ENCODE assay signal across 30 cellular contexts in the genomic region with DNA sequence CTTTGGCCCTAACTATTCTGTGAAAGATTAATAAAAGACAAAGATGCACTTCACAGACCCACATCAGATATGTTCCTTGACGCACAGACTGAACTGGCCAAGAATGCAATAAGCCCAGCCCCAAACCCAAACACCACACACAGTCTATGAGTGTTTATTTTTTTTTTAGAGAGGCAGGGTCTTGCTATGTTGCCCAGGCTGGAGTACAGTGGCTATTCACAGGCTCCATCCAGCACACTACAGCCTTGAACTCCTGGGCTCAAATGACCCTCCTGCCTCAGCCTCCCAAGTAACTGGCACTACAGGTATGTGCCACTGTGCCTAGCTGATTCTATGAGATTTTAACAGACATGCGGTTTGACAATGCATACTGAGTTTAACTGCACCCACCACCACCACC. TPM values are rescaled to one million over a fixed set of nuclear protein-coding genes. Genes with fewer than 3 reads are reported as not detected.
A peak's percentile ranks its signal among the peaks of the same experiment; 100 is the strongest.
DNase-seq lines count a peak whose midpoint lies in the region; ATAC-seq, FAIRE-seq and TF ChIP-seq lines count a peak whose summit lies in the region.
"Had no signal": no experiment of that assay in that cellular context is flagged by ENCODE, and none has a peak within 500 bp of the region (broad histone marks: within the 10 kb centered on the region; RNA-seq: fewer than 3 reads in every experiment).

No MANE protein-coding gene starts in this region.

- no peak overlapping the region for H2BK15ac ChIP-seq in neuronal stem cell (ENCODE audit: low read length)

- no peaks in the 10 kb centered on the region for H3K36me3 ChIP-seq in HEK293 (ENCODE audit: control insufficient read depth in 2 of 2, insufficient read depth in 1 of 2, low read length in 2 of 2)
- no peaks in the 10 kb centered on the region for H3K36me3 ChIP-seq in K562 (ENCODE audit: control insufficient read depth, insufficient read depth, low read length)
- no peaks in the 10 kb centered on the region for H3K36me3 ChIP-seq in neuronal stem cell (replicated peaks in 1 of 2; ENCODE audit: control insufficient read depth in 2 of 2, insufficient read depth in 2 of 2, low read length in 2 of 2)
- H3K36me3 ChIP-seq: BE2C, BLaER1 had no signal

- H4K20me1 ChIP-seq in K562 (replicated peaks; ENCODE audit: control insufficient read depth, insufficient read depth, low read length) = 0 out of 2 replicates have a peak, but pooled peaks cover 5% of the 10 kb centered on the region
- H4K20me1 ChIP-seq: BLaER1 had no signal

- no peaks in the 10 kb centered on the region for H3K79me1 ChIP-seq in neuronal stem cell (ENCODE audit: low read depth, low read length)

- no peak for TF ChIP-seq RAD21 in K562 (CRISPR knock-in tag; conservative IDR thresholded peaks at IDR 0.05 in 1 of 2, IDR thresholded peaks at IDR 0.05 in 1 of 2)

- no peak overlapping the region for H3K4me3 ChIP-seq in HEK293 (ENCODE audit: low read depth, low read length)
- H3K4me3 ChIP-seq in K562 = no peak overlapping the region
- no peak overlapping the region for H3K4me3 ChIP-seq in neuronal stem cell (ENCODE audit: low read length in 2 of 2)
- H3K4me3 ChIP-seq: BLaER1, GM12878 had no signal

- H3K4me2 ChIP-seq in K562 (ENCODE audit: insufficient read depth, low read length) = no peak overlapping the region
- H3K4me2 ChIP-seq in neuronal stem cell (ENCODE audit: insufficient read depth, low read length, poor library complexity, severe bottlenecking) = no peak overlapping the region
- H3K4me2 ChIP-seq: BLaER1 had no signal

- H3K9ac ChIP-seq in K562 (ENCODE audit: insufficient read depth in 1 of 2, low read depth in 2 of 2, low read length in 2 of 2) (no peak overlapping the region), neuronal stem cell (ENCODE audit: low read depth, low read length, poor library complexity) (no peak overlapping the region)
- H3K9ac ChIP-seq: BLaER1 had no signal

- DNase-seq in K562 (ENCODE audit: extremely low read depth in 1 of 4, low spot score in 3 of 4) = no peak
- DNase-seq in neuronal stem cell (ENCODE audit: low spot score) = no peak
- DNase-seq in activated naive CD4-positive, alpha-beta T cell treated with anti-CD3 and anti-CD28 coated beads for 36 hours = no peak
- no peak for DNase-seq in NCI-H2107 treated with DMSO at 0.1 percent for 48 hours (lab: John Stamatoyannopoulos, UW; ENCODE audit: unreplicated experiment)
- DNase-seq: 8988T; ACHN; BE2C; C1 segment of cervical spinal cord; CD4-positive, alpha-beta memory T cell; CD4-positive, CD25-positive, alpha-beta regulatory T cell; CD8-positive, alpha-beta memory T cell; COR-L47; DMS 273 treated with DMSO at 0.1 percent for 48 hours; DMS153; DMS53; DMS79; DND-41; EL; GDM1 had no signal

- H3K9me1 ChIP-seq in K562 (ENCODE audit: control insufficient read depth, insufficient read depth, low read length) = no peaks in the 10 kb centered on the region

- H3K4me1 ChIP-seq in HEK293 (ENCODE audit: control insufficient read depth, insufficient read depth, low read length) = peaks cover 3% of the 10 kb centered on the region; the same call in 1 of the 2 replicates
- H3K4me1 ChIP-seq in K562 (replicated peaks in 1 of 2; ENCODE audit: control insufficient read depth in 2 of 2, insufficient read depth in 2 of 2, low read length in 2 of 2) = peaks cover 23 to 36% of the 10 kb centered on the region in 2 experiments
- H3K4me1 ChIP-seq in neuronal stem cell (ENCODE audit: control insufficient read depth in 2 of 2, insufficient read depth in 1 of 2, low read depth in 1 of 2, low read length in 2 of 2) = no peaks in the 10 kb centered on the region
- H3K4me1 ChIP-seq: BLaER1 had no signal

- no peak overlapping the region for H2AK5ac ChIP-seq in neuronal stem cell (ENCODE audit: low read depth, low read length)

- H3K9me3 ChIP-seq in HEK293 (ENCODE audit: control insufficient read depth, insufficient read depth, low read depth, low read length) (no peaks in the 10 kb centered on the region), K562 (replicated peaks; ENCODE audit: control insufficient read depth, insufficient read depth, low read depth, low read length) (no peaks in the 10 kb centered on the region), neuronal stem cell (replicated peaks in 1 of 2; ENCODE audit: control insufficient read depth in 2 of 2, insufficient read depth in 1 of 2, low read depth in 1 of 2, low read length in 2 of 2) (no peaks in the 10 kb centered on the region)

- H3K27me3 ChIP-seq in K562 (ENCODE audit: control insufficient read depth in 2 of 2, insufficient read depth in 2 of 2, low read length in 2 of 2) (no peaks in the 10 kb centered on the region), neuronal stem cell (ENCODE audit: control insufficient read depth in 3 of 3, insufficient read depth in 3 of 3, low read depth in 1 of 3, low read length in 3 of 3) (peaks cover 0 to 2% (median 0%) of the 10 kb centered on the region in 3 experiments)
- H3K27me3 ChIP-seq: BLaER1 had no signal

- H2AFZ ChIP-seq in K562 (ENCODE audit: low read depth, low read length) (no peak overlapping the region), neuronal stem cell (ENCODE audit: low read length) (no peak overlapping the region)

- no peak overlapping the region for H3K23ac ChIP-seq in neuronal stem cell (ENCODE audit: low read depth, low read length, poor library complexity)

- H4K91ac ChIP-seq in neuronal stem cell (ENCODE audit: low read depth, low read length, poor library complexity) = no peak overlapping the region

- no peak overlapping the region for H3K14ac ChIP-seq in neuronal stem cell (ENCODE audit: low read length)

- no peak overlapping the region for H3K18ac ChIP-seq in neuronal stem cell (ENCODE audit: low read length)

- H3K4me1 Mint-ChIP-seq in activated naive CD4-positive, alpha-beta T cell treated with anti-CD3 and anti-CD28 coated beads for 36 hours (ENCODE audit: low read depth) = no peaks in the 10 kb centered on the region
- H3K4me1 Mint-ChIP-seq: CD14-positive monocyte; CD4-positive, CD25-positive, alpha-beta regulatory T cell; CD8-positive, alpha-beta memory T cell had no signal

- intact Hi-C loops in K562 (cut with micrococcal nuclease) = no loop called here
- intact Hi-C loops in activated naive CD4-positive, alpha-beta T cell treated with anti-CD3 and anti-CD28 coated beads for 36 hours (cut with micrococcal nuclease) = no loop called here

- TF ChIP-seq POLR2A in K562 (conservative IDR thresholded peaks at IDR 0.05) = no peak

- no peak overlapping the region for H3K27ac Mint-ChIP-seq in activated naive CD4-positive, alpha-beta T cell treated with anti-CD3 and anti-CD28 coated beads for 36 hours
- H3K27ac Mint-ChIP-seq: CD14-positive monocyte had no signal

- H3K27me3 Mint-ChIP-seq in activated naive CD4-positive, alpha-beta T cell treated with anti-CD3 and anti-CD28 coated beads for 36 hours (ENCODE audit: low read depth) = no peaks in the 10 kb centered on the region
- H3K27me3 Mint-ChIP-seq: CD4-positive, alpha-beta memory T cell had no signal

- CTCF ChIA-PET in HEK293 (lab: Yijun Ruan, JAX) (no interaction called here), K562 (lab: Yijun Ruan, JAX; ENCODE audit: low intra/inter-chr PET ratio) (no interaction called here)
- CTCF ChIA-PET in activated naive CD4-positive, alpha-beta T cell treated with anti-CD3 and anti-CD28 coated beads for 36 hours (lab: Charles Lee) = no interaction called here

- no TSS peak for BruUV-seq in K562 (replicated peaks; lab: Mats Ljungman, UMichigan)

- no peak overlapping the region for H3K4me3 Mint-ChIP-seq in activated naive CD4-positive, alpha-beta T cell treated with anti-CD3 and anti-CD28 coated beads for 36 hours
- H3K4me3 Mint-ChIP-seq: CD4-positive, alpha-beta memory T cell; CD4-positive, CD25-positive, alpha-beta regulatory T cell; CD8-positive, alpha-beta memory T cell had no signal

- no peak for TF ChIP-seq EP300 in K562 (IDR thresholded peaks at IDR 0.05; ENCODE audit: low read length)

- in situ Hi-C loops in K562 (cut with MboI) = no loop called here

- WGBS in K562 (ENCODE audit: insufficient coverage, low coverage, missing lambda C conversion rate) = 72% methylated on average over 2 of the region's 2 CpGs
- no CpG with 5 or more reads among the region's 2 CpGs for WGBS in neuronal stem cell (ENCODE audit: extremely low coverage in 2 of 2, insufficient read length in 2 of 2, insufficient replicate concordance in 1 of 2), 2 donors

- H2BK5ac ChIP-seq in neuronal stem cell (ENCODE audit: low read length) = no peak overlapping the region

- H2BK12ac ChIP-seq in neuronal stem cell (ENCODE audit: low read length) = no peak overlapping the region

- H3K36me3 Mint-ChIP-seq in activated naive CD4-positive, alpha-beta T cell treated with anti-CD3 and anti-CD28 coated beads for 36 hours (ENCODE audit: low read depth) = no peaks in the 10 kb centered on the region
- H3K36me3 Mint-ChIP-seq: CD14-positive monocyte; CD4-positive, alpha-beta memory T cell; CD4-positive, CD25-positive, alpha-beta regulatory T cell had no signal

- no peak for FAIRE-seq in K562 (lab: Jason Lieb, UNC)
- FAIRE-seq: A204.1, GM12878, GM12892, GM18507 had no signal

- peak overlapping the region; percentile 26 for H4K8ac ChIP-seq in neuronal stem cell (ENCODE audit: low read depth, low read length)

- TF ChIP-seq CTCF in HEK293 (tag by site-specific recombination; IDR thresholded peaks at IDR 0.05) (no peak), K562 (IDR thresholded peaks at IDR 0.05 in 2 of 3, conservative IDR thresholded peaks at IDR 0.05 in 1 of 3; ENCODE audit: insufficient read depth in 2 of 3, low read depth in 1 of 3, low read length in 3 of 3) (no peak)

- no peak overlapping the region for H3K4ac ChIP-seq in neuronal stem cell (ENCODE audit: low read length)

- ATAC-seq in K562 = no peak
- ATAC-seq: GM12878 had no signal

- H2BK120ac ChIP-seq in neuronal stem cell (ENCODE audit: low read depth, low read length) = no peak overlapping the region

- H3K27ac ChIP-seq in HEK293 (ENCODE audit: extremely low read depth, low read depth, low read length) = no peak overlapping the region
- H3K27ac ChIP-seq in K562 (ENCODE audit: extremely low read depth, low read depth, low read length) = no peak overlapping the region
- H3K27ac ChIP-seq in neuronal stem cell (replicated peaks; ENCODE audit: low read length) = no peak overlapping the region
- H3K27ac ChIP-seq: BLaER1 had no signal

- no peaks in the 10 kb centered on the region for H3K79me2 ChIP-seq in K562 (ENCODE audit: control insufficient read depth, insufficient read depth, low read length)

- H3K9me3 Mint-ChIP-seq in activated naive CD4-positive, alpha-beta T cell treated with anti-CD3 and anti-CD28 coated beads for 36 hours = no peaks in the 10 kb centered on the region

- POLR2A ChIA-PET in HEK293 (lab: Yijun Ruan, JAX) (no interaction called here), K562 (lab: Yijun Ruan, JAX) (interaction anchor here (1.3 kb wide), 1 partner anchor 95 kb away, joined by 3 read pairs; no protein-coding TSS in a partner anchor)

RNA-seq across cellular contexts. Expression of gene SLC26A3, which starts 35.0 kb away (rescaled TPM):
- total RNA-seq in K562 (2011; cell fraction: chromatin; rRNA removed; ENCODE audit: low replicate concordance) = not detected in 2 replicates
- total RNA-seq in K562 (2011; cell fraction: nucleolus; rRNA removed) = not detected in 2 replicates
- total RNA-seq in K562 (2011; cell fraction: nucleoplasm; rRNA removed) = not detected in 2 replicates
- not detected in 2 replicates for total RNA-seq in K562 (2014; rRNA removed)
- total RNA-seq in K562 (2014; rRNA removed; fragmentation: Illumina TruSeq; extraction: Trizol) = not detected in 2 replicates
- not detected in 2 replicates for total RNA-seq in K562 (2015; rRNA removed; fragmentation: Illumina TruSeq; extraction: Trizol)
- total RNA-seq in K562 (2021) = 0.86 and 1.1 TPM in 2 replicates
- not detected in 2 replicates for polyA plus RNA-seq in K562 (2011; rRNA removed)
- polyA plus RNA-seq in K562 (2011; cell fraction: cytosol; rRNA removed) = not detected in 2 replicates
- not detected in 2 replicates for polyA plus RNA-seq in K562 (2011; cell fraction: nucleus; rRNA removed)
- polyA plus RNA-seq in K562 (2012) = not detected in 2 replicates
- polyA plus RNA-seq in K562 (2014; fragmentation: Illumina TruSeq; extraction: Trizol) = not detected in 2 replicates
- not detected for polyA plus RNA-seq in K562 (2014; fragmentation: Nextera tagmentation; extraction: Ambion mirVana)
- polyA plus RNA-seq in K562 (2014; rRNA removed) = not detected in 2 replicates
- polyA minus RNA-seq in K562 (2011; rRNA and poly(A)+ RNA removed) = not detected in 2 replicates
- not detected in 2 replicates for polyA minus RNA-seq in K562 (2011; cell fraction: cytosol; rRNA and poly(A)+ RNA removed)
- polyA minus RNA-seq in K562 (2011; cell fraction: nucleus; rRNA and poly(A)+ RNA removed) = not detected in 2 replicates
- not detected for polyA plus RNA-seq in neuronal stem cell (2013, experiment 1 of 2)
- not detected for polyA plus RNA-seq in neuronal stem cell (2013, experiment 2 of 2)
- not detected for total RNA-seq in activated naive CD4-positive, alpha-beta T cell treated with anti-CD3 and anti-CD28 coated beads for 36 hours
- total RNA-seq: A673; CD4-positive, alpha-beta memory T cell; CD4-positive, CD25-positive, alpha-beta regulatory T cell; CD8-positive, alpha-beta memory T cell; Daoy; G401 had no signal
- polyA plus RNA-seq: AG04450; CD14-positive monocyte; CD4-positive, alpha-beta memory T cell; CD8-positive, alpha-beta memory T cell; GM12878 had no signal

RNA-seq across cellular contexts. Expression of gene DLD, which starts 53.0 kb away (rescaled TPM):
- total RNA-seq in K562 (2011; cell fraction: chromatin; rRNA removed; ENCODE audit: low replicate concordance) = 145 and 414 TPM in 2 replicates
- total RNA-seq in K562 (2011; cell fraction: nucleolus; rRNA removed) = 52.5 and 60.0 TPM in 2 replicates
- 116 and 161 TPM in 2 replicates for total RNA-seq in K562 (2011; cell fraction: nucleoplasm; rRNA removed)
- total RNA-seq in K562 (2014; rRNA removed) (128 and 130 TPM in 2 replicates), K562 (2014; rRNA removed; fragmentation: Illumina TruSeq; extraction: Trizol) (192 and 248 TPM in 2 replicates), K562 (2015; rRNA removed; fragmentation: Illumina TruSeq; extraction: Trizol) (138 and 155 TPM in 2 replicates), K562 (2021) (190 and 201 TPM in 2 replicates)
- polyA plus RNA-seq in K562 (2011; rRNA removed) (269 and 357 TPM in 2 replicates), K562 (2014; fragmentation: Illumina TruSeq; extraction: Trizol) (553 and 639 TPM in 2 replicates), K562 (2014; fragmentation: Nextera tagmentation; extraction: Ambion mirVana) (100 to 1,000 TPM; 406 to 588 TPM), K562 (2014; rRNA removed) (230 and 247 TPM in 2 replicates)
- 144 and 306 TPM in 2 replicates for polyA plus RNA-seq in K562 (2011; cell fraction: cytosol; rRNA removed)
- 65.1 and 120 TPM in 2 replicates for polyA plus RNA-seq in K562 (2011; cell fraction: nucleus; rRNA removed)
- polyA plus RNA-seq in K562 (2012) = 223 and 282 TPM in 2 replicates
- polyA minus RNA-seq in K562 (2011; rRNA and poly(A)+ RNA removed) = 509 and 557 TPM in 2 replicates
- 79.4 and 89.1 TPM in 2 replicates for polyA minus RNA-seq in K562 (2011; cell fraction: cytosol; rRNA and poly(A)+ RNA removed)
- 57.2 and 97.5 TPM in 2 replicates for polyA minus RNA-seq in K562 (2011; cell fraction: nucleus; rRNA and poly(A)+ RNA removed)
- polyA plus RNA-seq in neuronal stem cell (2013, experiment 1 of 2) = 92.1 TPM
- 90.9 TPM for polyA plus RNA-seq in neuronal stem cell (2013, experiment 2 of 2)
- 10 to 100 TPM; 92.6 to 96.8 TPM for total RNA-seq in activated naive CD4-positive, alpha-beta T cell treated with anti-CD3 and anti-CD28 coated beads for 36 hours

Comparison
In these comparisons a context has a peak if more than half of its experiments do, and no peak if none do; other contexts are left out.
1. Of the 44 proteins assayed by ChIP-seq in both K562 and HEK293: peak only in K562: none; only in HEK293: none; in both: ZNF121; in neither: 43.